ENCODE assay signal across 14 cellular contexts in genomic region chr4:116016201-116016600, GRCh38.
A peak's percentile ranks its signal among the peaks of the same experiment; 100 is the strongest.
DNase-seq lines count a peak whose midpoint lies in the region; ATAC-seq and TF ChIP-seq lines count a peak whose summit lies in the region.
"Had no signal": no experiment of that assay in that cellular context is flagged by ENCODE, and none has a peak within 500 bp of the region (broad histone marks: within the 10 kb centered on the region; RNA-seq: fewer than 3 reads in every experiment).

No MANE protein-coding gene starts in this region.

- H3K4me2 ChIP-seq in neuronal stem cell (ENCODE audit: insufficient read depth, low read length, poor library complexity, severe bottlenecking): no peak overlapping the region
- H3K4me2 ChIP-seq: BLaER1 had no signal

- no peaks in the 10 kb centered on the region for H3K27me3 Mint-ChIP-seq in Calu3 (ENCODE audit: unreplicated experiment)

- H3K4ac ChIP-seq in neuronal stem cell (ENCODE audit: low read length): no peak overlapping the region

- H2AK5ac ChIP-seq in neuronal stem cell (ENCODE audit: low read depth, low read length): no peak overlapping the region

- no peaks in the 10 kb centered on the region for H3K36me3 ChIP-seq in neuronal stem cell (replicated peaks in 1 of 2; ENCODE audit: control insufficient read depth in 2 of 2, insufficient read depth in 2 of 2, low read length in 2 of 2)
- H3K36me3 ChIP-seq: BLaER1 had no signal

- no peaks in the 10 kb centered on the region for H3K4me1 ChIP-seq in neuronal stem cell (ENCODE audit: control insufficient read depth in 2 of 2, insufficient read depth in 1 of 2, low read depth in 1 of 2, low read length in 2 of 2)
- H3K4me1 ChIP-seq: BLaER1 had no signal

- WGBS in neuronal stem cell (ENCODE audit: extremely low coverage in 2 of 2, insufficient read length in 2 of 2, insufficient replicate concordance in 1 of 2), 2 donors: no CpG with 5 or more reads among the region's 3 CpGs

- peaks cover 12 to 41% of the 10 kb centered on the region in 2 donors for H3K9me3 ChIP-seq in neuronal stem cell (replicated peaks in 1 of 2; ENCODE audit: control insufficient read depth in 2 of 2, insufficient read depth in 1 of 2, low read depth in 1 of 2, low read length in 2 of 2)

- no peak overlapping the region for H2BK12ac ChIP-seq in neuronal stem cell (ENCODE audit: low read length)

- no peaks in the 10 kb centered on the region for H3K79me1 ChIP-seq in neuronal stem cell (ENCODE audit: low read depth, low read length)

- ATAC-seq in HG03571 (IDR thresholded peaks at IDR 0.05; ENCODE audit: unreplicated experiment) (no peak), HG03342 (IDR thresholded peaks at IDR 0.05; ENCODE audit: unreplicated experiment) (no peak)
- ATAC-seq: left cardiac atrium had no signal

- no peak overlapping the region for H2BK120ac ChIP-seq in neuronal stem cell (ENCODE audit: low read depth, low read length)

- CTCF ChIA-PET in Calu3 (lab: Charles Lee): no interaction called here

- no peak overlapping the region for H3K18ac ChIP-seq in neuronal stem cell (ENCODE audit: low read length)

- no peak overlapping the region for H4K91ac ChIP-seq in neuronal stem cell (ENCODE audit: low read depth, low read length, poor library complexity)

- H3K27ac ChIP-seq in neuronal stem cell (replicated peaks; ENCODE audit: low read length): no peak overlapping the region
- H3K27ac ChIP-seq: BLaER1 had no signal

- no peak overlapping the region for H2BK15ac ChIP-seq in neuronal stem cell (ENCODE audit: low read length)

- no peak overlapping the region for H3K14ac ChIP-seq in neuronal stem cell (ENCODE audit: low read length)

- H3K4me3 Mint-ChIP-seq in Calu3 (ENCODE audit: low read depth, unreplicated experiment): peak overlapping the region; percentile 49

- DNase-seq in Calu3 (peak; percentile 70), SKM-1 (lab: John Stamatoyannopoulos, UW; ENCODE audit: unreplicated experiment) (peak; percentile 76), glomerular visceral epithelial cell (ENCODE audit: extremely low spot score) (peak; percentile 56), superior temporal gyrus (ENCODE audit: extremely low spot score) (no peak), neuronal stem cell (ENCODE audit: low spot score) (no peak)
- DNase-seq in Jurkat, Clone E6-1 (ENCODE audit: low read depth, low spot score): peak; percentile 11
- DNase-seq: activated T-cell treated with anti-CD3 and anti-CD28 coated beads, Interleukin-2, amount 50 U/mL, for 1 hour; KG1; left cardiac atrium; nucleus accumbens; stimulated activated CD4-positive, alpha-beta T cell treated with anti-CD3 and anti-CD28 coated beads, Interleukin-4, amount 100 ng/mL, for 24 hours had no signal

- TF ChIP-seq CTCF in Calu3 (IDR thresholded peaks at IDR 0.05; ENCODE audit: unreplicated experiment): no peak

- BruUV-seq in Calu3 (replicated peaks; lab: Mats Ljungman, UMichigan): no TSS peak

- no peak overlapping the region for H3K4me3 ChIP-seq in Jurkat, Clone E6-1 (ENCODE audit: low read length)
- H3K4me3 ChIP-seq in neuronal stem cell (ENCODE audit: low read length in 2 of 2): no peak overlapping the region
- H3K4me3 ChIP-seq: BLaER1 had no signal

- no peak overlapping the region for H2AFZ ChIP-seq in neuronal stem cell (ENCODE audit: low read length)

- H3K23ac ChIP-seq in neuronal stem cell (ENCODE audit: low read depth, low read length, poor library complexity): no peak overlapping the region

- H3K36me3 Mint-ChIP-seq in Calu3 (ENCODE audit: insufficient read depth, unreplicated experiment): peaks cover 16% of the 10 kb centered on the region

- H2BK5ac ChIP-seq in neuronal stem cell (ENCODE audit: low read length): no peak overlapping the region

- no peaks in the 10 kb centered on the region for H3K27me3 ChIP-seq in neuronal stem cell (ENCODE audit: control insufficient read depth in 3 of 3, insufficient read depth in 3 of 3, low read depth in 1 of 3, low read length in 3 of 3)
- H3K27me3 ChIP-seq: BLaER1 had no signal

- peaks cover 7% of the 10 kb centered on the region for H3K9me3 Mint-ChIP-seq in Calu3 (ENCODE audit: low read depth, unreplicated experiment)

- no peak overlapping the region for H4K8ac ChIP-seq in neuronal stem cell (ENCODE audit: low read depth, low read length)

- peaks cover 17% of the 10 kb centered on the region for H3K4me1 Mint-ChIP-seq in Calu3 (ENCODE audit: low read depth, unreplicated experiment)

- peak overlapping the region; percentile 87 for H3K27ac Mint-ChIP-seq in Calu3 (ENCODE audit: unreplicated experiment)

- H3K9ac ChIP-seq in neuronal stem cell (ENCODE audit: low read depth, low read length, poor library complexity): no peak overlapping the region
- H3K9ac ChIP-seq: BLaER1 had no signal

- intact Hi-C loops in Calu3 (cut with micrococcal nuclease; ENCODE audit: unreplicated experiment): no loop called here

Comparison
In these comparisons a context has a peak if more than half of its experiments do, and no peak if none do; other contexts are left out.
1. DNase-seq: peak in Calu3 (single experiment), Jurkat, Clone E6-1 (single experiment), SKM-1 (single experiment) and glomerular visceral epithelial cell (single experiment); none in superior temporal gyrus (single experiment) and neuronal stem cell (single experiment).